ENCODE assay signal across 20 cellular contexts in the genomic region with DNA sequence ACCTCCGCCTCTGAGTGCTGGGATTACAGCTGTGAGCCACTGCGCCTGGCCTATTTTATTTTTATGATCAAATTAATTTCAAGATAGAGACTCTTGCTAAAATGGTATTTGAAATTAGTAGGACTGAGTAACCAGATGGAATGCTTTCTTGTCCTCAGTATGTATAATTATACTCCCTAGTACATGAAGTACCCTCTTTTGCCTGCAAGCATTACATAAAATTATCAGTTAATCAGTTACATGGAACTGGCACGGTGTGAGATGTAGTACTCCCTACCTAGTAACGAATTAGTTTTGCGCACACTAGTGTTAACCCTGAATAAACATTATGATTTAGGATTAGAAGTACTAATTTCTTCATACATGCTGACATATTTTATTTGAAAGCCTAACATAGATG. TPM values are rescaled to one million over a fixed set of nuclear protein-coding genes. Genes with fewer than 3 reads are reported as not detected.
A peak's percentile ranks its signal among the peaks of the same experiment; 100 is the strongest.
DNase-seq lines count a peak whose midpoint lies in the region; ATAC-seq, FAIRE-seq and TF ChIP-seq lines count a peak whose summit lies in the region.
"Had no signal": no experiment of that assay in that cellular context is flagged by ENCODE, and none has a peak within 500 bp of the region (broad histone marks: within the 10 kb centered on the region; RNA-seq: fewer than 3 reads in every experiment).

No MANE protein-coding gene starts in this region.

- TF ChIP-seq RAD21 in liver (IDR thresholded peaks at IDR 0.05) (peak in 1 of 2 donors; percentile 40), HepG2 (CRISPR knock-in tag; IDR thresholded peaks at IDR 0.05) (no peak)

- no peaks in the 10 kb centered on the region for H3K27me3 ChIP-seq in liver (ENCODE audit: control insufficient read depth in 4 of 4, insufficient read depth in 4 of 4, low read length in 3 of 4)
- no peaks in the 10 kb centered on the region for H3K27me3 ChIP-seq in HepG2 (ENCODE audit: control insufficient read depth in 1 of 2, insufficient read depth in 2 of 2, low read length in 2 of 2)
- no peaks in the 10 kb centered on the region for H3K27me3 ChIP-seq in mesenchymal stem cell (ENCODE audit: control insufficient read depth in 1 of 2, insufficient read depth in 1 of 2, low read length in 2 of 2)
- no peaks in the 10 kb centered on the region for H3K27me3 ChIP-seq in uterus

- CTCF ChIA-PET in HepG2 (lab: Yijun Ruan, JAX; ENCODE audit: low intra/inter-chr PET ratio, low total read pairs): no interaction called here

- no peaks in the 10 kb centered on the region for H3K79me2 ChIP-seq in HepG2 (ENCODE audit: insufficient read depth, low read length)

- H3K14ac ChIP-seq in mesenchymal stem cell (ENCODE audit: low read length in 2 of 2): no peak overlapping the region

- H3K79me1 ChIP-seq in mesenchymal stem cell (replicated peaks; ENCODE audit: low read length, poor library complexity, severe bottlenecking): peaks cover 2% of the 10 kb centered on the region

- intact Hi-C loops in HepG2 (cut with micrococcal nuclease; ENCODE audit: unreplicated experiment): no loop called here
- intact Hi-C loops in uterus (cut with DNase I; ENCODE audit: low total_unique reads): no loop called here
- intact Hi-C loops in Right ventricle myocardium inferior (cut with DNase I): no loop called here

- no peak overlapping the region for H4K91ac ChIP-seq in mesenchymal stem cell (ENCODE audit: low read length)

- no peak overlapping the region for H2BK12ac ChIP-seq in mesenchymal stem cell (ENCODE audit: low read length in 2 of 2)

- H3K27ac ChIP-seq in liver (ENCODE audit: low read depth in 1 of 2, low read length in 2 of 2) (peak overlapping the region in 1 of 2 donors; percentile 34), HepG2 (ENCODE audit: extremely low read length, insufficient read depth, low read length) (no peak overlapping the region), mesenchymal stem cell (ENCODE audit: low read length, poor library complexity, severe bottlenecking) (peak overlapping the region; percentile 55), uterus (peak overlapping the region; percentile 60 to 66)
- H3K27ac ChIP-seq: HL-60 had no signal

- H3K9me3 ChIP-seq in liver (ENCODE audit: control insufficient read depth in 4 of 4, low read length in 3 of 4): no peaks in the 10 kb centered on the region
- no peaks in the 10 kb centered on the region for H3K9me3 ChIP-seq in HepG2 (ENCODE audit: low read length)
- no peaks in the 10 kb centered on the region for H3K9me3 ChIP-seq in mesenchymal stem cell (ENCODE audit: control insufficient read depth, low read length)
- H3K9me3 ChIP-seq in uterus: no peaks in the 10 kb centered on the region

- no peak overlapping the region for H2BK15ac ChIP-seq in mesenchymal stem cell (ENCODE audit: low read depth, poor library complexity, severe bottlenecking)

- POLR2A ChIA-PET in HepG2 (lab: Yijun Ruan, JAX): no interaction called here

- no peak overlapping the region for H4K8ac ChIP-seq in mesenchymal stem cell (ENCODE audit: low read length)

- no peak for DNase-seq in HepG2 (ENCODE audit: low spot score)
- DNase-seq in kidney glomerular epithelial cell (lab: John Stamatoyannopoulos, UW): peak; percentile 77
- DNase-seq in mesenchymal stem cell: no peak
- DNase-seq in uterus: no peak
- no peak for DNase-seq in NCI-H2196 (lab: John Stamatoyannopoulos, UW; ENCODE audit: unreplicated experiment)
- no peak for DNase-seq in Right ventricle myocardium inferior (ENCODE audit: missing footprints)
- no peak for DNase-seq in C1 segment of cervical spinal cord (lab: John Stamatoyannopoulos, UW)
- DNase-seq: 8988T; CD4-positive, CD25-positive, alpha-beta regulatory T cell; COR-L47; NCI-H1436; NCI-H2029; NCI-H2171; NCI-H446 treated with DMSO at 0.1 percent for 48 hours; NK-92 treated with Interleukin-12 subunit alpha and Interleukin-12 subunit beta, amount 100 ng/mL, for 24 hours; SHP77 had no signal

- FAIRE-seq in HepG2 (lab: Jason Lieb, UNC): no peak
- FAIRE-seq: H1, RCC 7860 had no signal

- no peak overlapping the region for H3K4me3 ChIP-seq in liver (ENCODE audit: low read depth in 1 of 3, low read length in 3 of 3)
- no peak overlapping the region for H3K4me3 ChIP-seq in HepG2 (replicated peaks in 1 of 3; ENCODE audit: insufficient read depth in 1 of 3, low read depth in 2 of 3, low read length in 3 of 3)
- H3K4me3 ChIP-seq in mesenchymal stem cell (ENCODE audit: insufficient read depth in 1 of 2, low read depth in 1 of 2, low read length in 2 of 2): no peak overlapping the region
- no peak overlapping the region for H3K4me3 ChIP-seq in uterus

- H3K4me2 ChIP-seq in HepG2 (ENCODE audit: low read depth, low read length): no peak overlapping the region
- H3K4me2 ChIP-seq in mesenchymal stem cell (ENCODE audit: low read length, poor library complexity, severe bottlenecking): no peak overlapping the region

- H2AK5ac ChIP-seq in mesenchymal stem cell (ENCODE audit: low read length, severe bottlenecking): no peak overlapping the region

- no peak overlapping the region for H3K23ac ChIP-seq in mesenchymal stem cell (ENCODE audit: low read length in 2 of 2)

- peak; percentile 27 for TF ChIP-seq CTCF in liver (IDR thresholded peaks at IDR 0.05; ENCODE audit: low read depth, low read length, missing input control)
- TF ChIP-seq CTCF in HepG2 (CRISPR knock-in tag; IDR thresholded peaks at IDR 0.05): no peak
- no peak for TF ChIP-seq CTCF in uterus (IDR thresholded peaks at IDR 0.05)

- TF ChIP-seq EP300 in HepG2 (IDR thresholded peaks at IDR 0.05; ENCODE audit: low read depth in 2 of 2, low read length in 2 of 2): no peak
- TF ChIP-seq EP300 in HepG2 (CRISPR knock-in tag; IDR thresholded peaks at IDR 0.05; ENCODE audit: borderline replicate concordance): no peak

- H2BK5ac ChIP-seq in mesenchymal stem cell (ENCODE audit: low read depth, low read length, poor library complexity, severe bottlenecking): no peak overlapping the region

- no peaks in the 10 kb centered on the region for H4K20me1 ChIP-seq in HepG2 (ENCODE audit: insufficient read depth, low read length)

- H2AFZ ChIP-seq in HepG2 (ENCODE audit: low read length) (no peak overlapping the region), mesenchymal stem cell (ENCODE audit: low read depth, low read length) (no peak overlapping the region)

- H3K4ac ChIP-seq in mesenchymal stem cell (ENCODE audit: low read depth in 1 of 2, low read length in 2 of 2): no peak overlapping the region

- 56% methylated on average over 5 of the region's 5 CpGs for WGBS in liver
- WGBS in HepG2 (ENCODE audit: low lambda C conversion rate): 97% methylated on average over 5 of the region's 5 CpGs
- WGBS in mesenchymal stem cell: no CpG with 5 or more reads among the region's 5 CpGs

- H3K18ac ChIP-seq in mesenchymal stem cell (ENCODE audit: low read depth in 1 of 2, low read length in 2 of 2): no peak overlapping the region

- no peak overlapping the region for H2BK120ac ChIP-seq in mesenchymal stem cell (ENCODE audit: low read depth, low read length)

- in situ Hi-C loops in HepG2 (cut with HindIII; ENCODE audit: extremely low pct_ligation_motif_present, low pct_unique_long_range_greater_than_20kb): loop anchor here (10.0 kb wide), 1 partner anchor 160 kb away; no protein-coding TSS in a partner anchor

- H3K36me3 ChIP-seq in liver (ENCODE audit: control insufficient read depth in 4 of 4, insufficient read depth in 3 of 4, low read depth in 1 of 4, low read length in 3 of 4) (no peaks in the 10 kb centered on the region), HepG2 (replicated peaks in 1 of 2; ENCODE audit: control insufficient read depth in 1 of 2, insufficient read depth in 2 of 2, low read length in 2 of 2) (peaks cover 0 to 27% of the 10 kb centered on the region in 2 experiments; a peak in 2 of 5 replicates), mesenchymal stem cell (ENCODE audit: control insufficient read depth in 1 of 2, insufficient read depth in 2 of 2, low read depth in 1 of 2, low read length in 2 of 2) (peaks cover 0 to 11% of the 10 kb centered on the region in 2 experiments), uterus (no peaks in the 10 kb centered on the region)

- BruUV-seq in HepG2 (replicated peaks; lab: Mats Ljungman, UMichigan): no TSS peak

- H3K9ac ChIP-seq in liver (ENCODE audit: low read depth in 1 of 2, low read length in 2 of 2) (no peak overlapping the region), HepG2 (ENCODE audit: insufficient read depth, low read depth, low read length) (no peak overlapping the region), mesenchymal stem cell (ENCODE audit: low read length) (no peak overlapping the region)

- ATAC-seq in HepG2 (no peak), Right ventricle myocardium inferior (no peak)

- H3K4me1 ChIP-seq in liver (ENCODE audit: control insufficient read depth in 4 of 4, insufficient read depth in 4 of 4, low read length in 3 of 4) (peaks cover 5 to 6% (median 6%) of the 10 kb centered on the region in 4 donors), HepG2 (ENCODE audit: insufficient read depth, low read length) (no peaks in the 10 kb centered on the region), mesenchymal stem cell (ENCODE audit: control insufficient read depth, insufficient read depth, low read depth, low read length) (peaks cover 6% of the 10 kb centered on the region), uterus (no peaks in the 10 kb centered on the region)

- no peak for TF ChIP-seq POLR2A in HepG2 (IDR thresholded peaks at IDR 0.05; ENCODE audit: insufficient read depth in 1 of 2, low read depth in 2 of 2, low read length in 2 of 2)
- no peak for TF ChIP-seq POLR2A in uterus (IDR thresholded peaks at IDR 0.05)

RNA-seq across cellular contexts. Expression of gene RBBP8, which starts 41.6 kb away (rescaled TPM):
- total RNA-seq in liver (1 to 10 TPM; 7.6 to 9.8 TPM), HepG2 (2016; rRNA removed; fragmentation: Illumina TruSeq; extraction: Trizol) (47.4 and 68.5 TPM in 2 replicates), uterus (10 to 100 TPM; 34.8 to 43.5 (median 43.3) TPM), Right ventricle myocardium inferior (5.1 TPM)
- polyA plus RNA-seq in liver (1 to 10 TPM; 6.5 to 7.2 TPM), HepG2 (2011; rRNA removed) (10.9 and 14.2 TPM in 2 replicates)
- total RNA-seq in HepG2 (2016; cell fraction: cytosol; rRNA removed; fragmentation: Illumina TruSeq; extraction: Trizol; ENCODE audit: low read depth): 30.0 and 33.7 TPM in 2 replicates
- total RNA-seq in HepG2 (2016; cell fraction: insoluble cytoplasmic fraction; rRNA removed; fragmentation: Illumina TruSeq; extraction: Trizol): 41.7 and 67.3 TPM in 2 replicates
- 54.2 and 60.1 TPM in 2 replicates for total RNA-seq in HepG2 (2016; cell fraction: membrane; rRNA removed; fragmentation: Illumina TruSeq; extraction: Trizol)
- 31.6 and 34.5 TPM in 2 replicates for total RNA-seq in HepG2 (2016; cell fraction: nucleus; rRNA removed; fragmentation: Illumina TruSeq; extraction: Trizol)
- polyA plus RNA-seq in HepG2 (2011; cell fraction: cytosol; rRNA removed): 4.7 and 9.6 TPM in 2 replicates
- 2.7 and 4.2 TPM in 2 replicates for polyA plus RNA-seq in HepG2 (2011; cell fraction: nucleus; rRNA removed)
- 17.4 and 18.9 TPM in 2 replicates for polyA plus RNA-seq in HepG2 (2012)
- polyA plus RNA-seq in HepG2 (2016; cell fraction: cytosol; fragmentation: Illumina TruSeq; extraction: Trizol; ENCODE audit: low read depth): 18.4 and 18.5 TPM in 2 replicates
- polyA plus RNA-seq in HepG2 (2016; cell fraction: insoluble cytoplasmic fraction; fragmentation: Illumina TruSeq; extraction: Trizol; ENCODE audit: low read depth): 52.2 and 53.7 TPM in 2 replicates
- 33.1 and 36.4 TPM in 2 replicates for polyA plus RNA-seq in HepG2 (2016; cell fraction: membrane; fragmentation: Illumina TruSeq; extraction: Trizol; ENCODE audit: low read depth)
- 23.3 and 24.4 TPM in 2 replicates for polyA plus RNA-seq in HepG2 (2016; cell fraction: nucleus; fragmentation: Illumina TruSeq; extraction: Trizol; ENCODE audit: insufficient read depth, low read depth)
- polyA minus RNA-seq in HepG2 (2011; rRNA and poly(A)+ RNA removed; ENCODE audit: low replicate concordance): 4.0 and 26.1 TPM in 2 replicates
- polyA minus RNA-seq in HepG2 (2011; cell fraction: cytosol; rRNA and poly(A)+ RNA removed): 13.6 and 17.0 TPM in 2 replicates
- 21.3 and 28.7 TPM in 2 replicates for polyA minus RNA-seq in HepG2 (2011; cell fraction: nucleus; rRNA and poly(A)+ RNA removed)
- 17.1 TPM for polyA plus RNA-seq in mesenchymal stem cell (2013, experiment 1 of 2)
- polyA plus RNA-seq in mesenchymal stem cell (2013, experiment 2 of 2): 18.7 TPM
